In genomic region chr2:179936654-179937053, GRCh38 we compare ENCODE assay signal across 8 cellular contexts.
DNase-seq lines count a peak whose midpoint lies in the region; TF ChIP-seq lines count a peak whose summit lies in the region.

No MANE protein-coding gene starts in this region.

- no peak overlapping the region for H3K4me3 Mint-ChIP-seq in MCF 10A (ENCODE audit: unreplicated experiment)
- no peak overlapping the region for H3K4me3 Mint-ChIP-seq in nephron progenitor cell

- H3K36me3 ChIP-seq in breast epithelium, result no peaks in the 10 kb centered on the region

- in situ Hi-C loops in astrocyte of the cerebellum (cut with HindIII; ENCODE audit: low sequenced_read_pairs), result no loop called here

- POLR2A ChIA-PET in MCF 10A (lab: Yijun Ruan, JAX), result interaction anchor here (0.6 to 1.4 kb wide), 2 partner anchors 11 to 72 kb away, joined by 3 to 4 read pairs; no protein-coding TSS in a partner anchor

- TF ChIP-seq CTCF in MCF 10A (IDR thresholded peaks at IDR 0.05; ENCODE audit: unreplicated experiment) (peak; percentile 33), breast epithelium (IDR thresholded peaks at IDR 0.05) (no peak), astrocyte of the cerebellum (IDR thresholded peaks at IDR 0.05; ENCODE audit: low read depth, low read length, missing control alignments) (peak; percentile 46), nephron progenitor cell (IDR thresholded peaks at IDR 0.05) (peak; percentile 60)

- H3K27me3 Mint-ChIP-seq in MCF 10A (ENCODE audit: insufficient read depth, unreplicated experiment) (no peaks in the 10 kb centered on the region), nephron progenitor cell (ENCODE audit: low read depth, poor library complexity) (no peaks in the 10 kb centered on the region)

- no peak for TF ChIP-seq POLR2A in breast epithelium (IDR thresholded peaks at IDR 0.05)

- intact Hi-C loops in MCF 10A (cut with micrococcal nuclease), result no loop called here
- intact Hi-C loops in breast epithelium (cut with DNase I; ENCODE audit: low total_unique reads), result no loop called here

- H3K27ac Mint-ChIP-seq in MCF 10A (ENCODE audit: low read depth, unreplicated experiment) (no peak overlapping the region), nephron progenitor cell (no peak overlapping the region)

- H3K36me3 Mint-ChIP-seq in MCF 10A (ENCODE audit: insufficient read depth, unreplicated experiment) (no peaks in the 10 kb centered on the region), nephron progenitor cell (ENCODE audit: low read depth) (no peaks in the 10 kb centered on the region)

- H3K4me1 Mint-ChIP-seq in MCF 10A (ENCODE audit: insufficient read depth, unreplicated experiment), result no peaks in the 10 kb centered on the region
- peaks cover 10% of the 10 kb centered on the region for H3K4me1 Mint-ChIP-seq in nephron progenitor cell

- H3K4me1 ChIP-seq in breast epithelium, result no peaks in the 10 kb centered on the region

- no peak overlapping the region for H3K27ac ChIP-seq in breast epithelium

- CTCF ChIA-PET in MCF 10A (lab: Yijun Ruan, JAX), result interaction anchor here (0.6 to 1.5 kb wide), 7 partner anchors 25 to 1963 kb away, joined by 3 to 5 read pairs (median 4); no protein-coding TSS in a partner anchor

- H3K27me3 ChIP-seq in breast epithelium, result no peaks in the 10 kb centered on the region

- H3K4me3 ChIP-seq in breast epithelium (no peak overlapping the region), astrocyte of the cerebellum (ENCODE audit: low read depth, low read length) (no peak overlapping the region)

- BruUV-seq in MCF 10A (replicated peaks; lab: Mats Ljungman, UMichigan), result no TSS peak

- peak; percentile 62 for DNase-seq in MCF 10A (ENCODE audit: unreplicated experiment)
- no peak for DNase-seq in breast epithelium (ENCODE audit: low spot score in 2 of 2)
- DNase-seq in LoVo (ENCODE audit: low spot score), result peak; percentile 25
- no peak for DNase-seq in astrocyte of the cerebellum (ENCODE audit: low read depth)
- peak; percentile 60 for DNase-seq in nephron progenitor cell
- no peak for DNase-seq in cerebellum (ENCODE audit: low spot score)
- no peak for DNase-seq in amygdala (lab: John Stamatoyannopoulos, UW)
- no peak for DNase-seq in NCI-H2029 (lab: John Stamatoyannopoulos, UW)

- H3K9me3 Mint-ChIP-seq in MCF 10A (ENCODE audit: unreplicated experiment) (no peaks in the 10 kb centered on the region), nephron progenitor cell (peaks cover 1% of the 10 kb centered on the region)

- H3K9me3 ChIP-seq in breast epithelium, result no peaks in the 10 kb centered on the region

Comparison
In these comparisons a context has a peak if more than half of its experiments do, and no peak if none do; other contexts are left out.
1. DNase-seq: peak in MCF 10A (single experiment), LoVo (single experiment) and nephron progenitor cell (single experiment); none in breast epithelium (0 of 2), astrocyte of the cerebellum (single experiment), cerebellum (single experiment), amygdala (0 of 56) and NCI-H2029 (single experiment).
2. CTCF ChIP-seq: peak in MCF 10A (single experiment), astrocyte of the cerebellum (single experiment) and nephron progenitor cell (single experiment); none in breast epithelium (0 of 3).